ENCODE assay signal across 8 cellular contexts in the genomic region with DNA sequence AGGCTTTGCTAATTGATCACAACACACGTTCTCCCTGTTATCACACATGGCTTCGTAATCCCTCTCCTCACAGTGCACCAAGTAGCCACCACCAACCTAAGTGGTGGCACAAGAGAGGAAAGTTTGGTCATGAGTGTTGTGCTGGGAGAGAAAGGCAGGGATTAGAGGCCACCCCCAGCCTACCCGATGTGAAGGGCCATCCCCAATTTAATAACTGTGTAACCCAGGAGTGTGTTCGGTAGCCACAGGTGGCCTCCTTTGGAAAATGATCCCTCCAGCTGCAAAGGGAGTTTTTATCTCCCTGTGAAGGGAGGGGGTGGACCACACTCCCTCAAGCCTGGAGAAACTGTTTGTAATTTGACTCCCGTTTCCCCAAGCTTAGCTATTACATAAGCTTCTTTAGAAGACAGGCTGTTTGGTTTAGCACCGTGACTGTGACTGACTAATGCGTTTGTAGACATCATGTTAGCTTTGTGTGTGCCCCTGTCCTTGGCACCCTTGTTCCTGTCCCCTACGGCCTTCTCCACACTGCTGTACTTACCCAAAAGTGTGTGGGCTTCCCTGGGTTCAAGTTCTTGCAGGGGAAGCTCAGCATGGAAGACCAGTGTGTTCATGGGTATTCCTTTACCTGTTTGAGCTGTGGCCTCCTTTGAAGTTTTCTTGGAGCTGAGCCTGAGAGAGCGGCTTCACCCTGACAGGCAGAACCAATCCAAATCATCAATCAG. TPM values are rescaled to one million over a fixed set of nuclear protein-coding genes. Genes with fewer than 3 reads are reported as not detected.
A peak's percentile ranks its signal among the peaks of the same experiment; 100 is the strongest.
DNase-seq lines count a peak whose midpoint lies in the region; ATAC-seq and TF ChIP-seq lines count a peak whose summit lies in the region.

No MANE protein-coding gene starts in this region.

- TF ChIP-seq CTCF in dorsolateral prefrontal cortex (IDR thresholded peaks at IDR 0.05 in 54 of 56, conservative IDR thresholded peaks at IDR 0.05 in 2 of 56; ENCODE audit: low read depth in 1 of 56, partially characterized antibody in 56 of 56), result no peak

- H3K27ac ChIP-seq in dorsolateral prefrontal cortex, result peak overlapping the region in 58 of 59 donors; percentile 11 to 92 (median 79)
- peak overlapping the region; percentile 69 for H3K27ac ChIP-seq in temporal lobe (ENCODE audit: low read depth, low read length)

- no peak overlapping the region for H3K4me3 ChIP-seq in dorsolateral prefrontal cortex

- H3K9me3 Mint-ChIP-seq in activated naive CD8-positive, alpha-beta T cell (ENCODE audit: low read depth), result peaks cover 4% of the 10 kb centered on the region
- peaks cover 3% of the 10 kb centered on the region for H3K9me3 Mint-ChIP-seq in activated naive CD8-positive, alpha-beta T cell treated with anti-CD3 and anti-CD28 coated beads, Interleukin-2, amount 50 U/mL, for 24 hours

- H3K4me1 Mint-ChIP-seq in activated naive CD8-positive, alpha-beta T cell (ENCODE audit: low read depth), result peaks cover 79% of the 10 kb centered on the region
- H3K4me1 Mint-ChIP-seq in activated naive CD8-positive, alpha-beta T cell treated with anti-CD3 and anti-CD28 coated beads, Interleukin-2, amount 50 U/mL, for 24 hours, result peaks cover 94% of the 10 kb centered on the region

- no peak for DNase-seq in activated naive CD8-positive, alpha-beta T cell treated with anti-CD3 and anti-CD28 coated beads, Interleukin-2, amount 50 U/mL, for 24 hours
- DNase-seq in NCI-H2227 treated with DMSO at 0.1 percent for 48 hours (lab: John Stamatoyannopoulos, UW) (peak; percentile 11), dorsolateral prefrontal cortex (peak in 1 of 10 donors; percentile 46), HUDEP-2 (lab: John Stamatoyannopoulos, UW; ENCODE audit: unreplicated experiment in 76 of 76) (no peak), cerebellum (ENCODE audit: low spot score) (no peak), SW 1271 (lab: John Stamatoyannopoulos, UW) (no peak)

- H3K27ac Mint-ChIP-seq in activated naive CD8-positive, alpha-beta T cell, result peak overlapping the region; percentile 58
- no peak overlapping the region for H3K27ac Mint-ChIP-seq in activated naive CD8-positive, alpha-beta T cell treated with anti-CD3 and anti-CD28 coated beads, Interleukin-2, amount 50 U/mL, for 24 hours

- no peak for ATAC-seq in activated naive CD8-positive, alpha-beta T cell treated with anti-CD3 and anti-CD28 coated beads, Interleukin-2, amount 50 U/mL, for 24 hours

- intact Hi-C loops in dorsolateral prefrontal cortex (cut with DNase I), result no loop called here

- no peak overlapping the region for H3K4me3 Mint-ChIP-seq in activated naive CD8-positive, alpha-beta T cell
- H3K4me3 Mint-ChIP-seq in activated naive CD8-positive, alpha-beta T cell treated with anti-CD3 and anti-CD28 coated beads, Interleukin-2, amount 50 U/mL, for 24 hours, result no peak overlapping the region

- H3K27me3 Mint-ChIP-seq in activated naive CD8-positive, alpha-beta T cell, result no peaks in the 10 kb centered on the region
- H3K27me3 Mint-ChIP-seq in activated naive CD8-positive, alpha-beta T cell treated with anti-CD3 and anti-CD28 coated beads, Interleukin-2, amount 50 U/mL, for 24 hours, result no peaks in the 10 kb centered on the region

- H3K27me3 ChIP-seq in dorsolateral prefrontal cortex, result no peaks in the 10 kb centered on the region

- peaks cover 29% of the 10 kb centered on the region for H3K36me3 Mint-ChIP-seq in activated naive CD8-positive, alpha-beta T cell
- H3K36me3 Mint-ChIP-seq in activated naive CD8-positive, alpha-beta T cell treated with anti-CD3 and anti-CD28 coated beads, Interleukin-2, amount 50 U/mL, for 24 hours (ENCODE audit: low read depth), result peaks cover 88% of the 10 kb centered on the region

RNA-seq across cellular contexts. Expression of a gene that starts 20.6 kb away (rescaled TPM):
- total RNA-seq in dorsolateral prefrontal cortex (100 to 1,000 TPM; 104 to 181 (median 137) TPM), temporal lobe (10.1 TPM), cerebellum (13.0 TPM)
